1 cellular context compared by ENCODE assay signal in genomic region chr5:27590503-27590902, GRCh38.
TF ChIP-seq lines count a peak whose summit lies in the region.

No MANE protein-coding gene starts in this region.

TF ChIP-seq in WTC11, 78 proteins besides CTCF, POLR2A, EP300 and RAD21 (continued from another document):
- TF ChIP-seq ERG (CRISPR knock-in tag; IDR thresholded peaks at IDR 0.05) (no peak), PRRX2 (CRISPR knock-in tag; IDR thresholded peaks at IDR 0.05) (no peak), ZNF425 (CRISPR knock-in tag; conservative IDR thresholded peaks at IDR 0.05) (no peak), ELF4 (CRISPR knock-in tag; IDR thresholded peaks at IDR 0.05; ENCODE audit: low read depth) (no peak), ZNF532 (CRISPR knock-in tag; IDR thresholded peaks at IDR 0.05; ENCODE audit: borderline replicate concordance) (no peak), PRDM15 (CRISPR knock-in tag; IDR thresholded peaks at IDR 0.05) (no peak), RORB (CRISPR knock-in tag; IDR thresholded peaks at IDR 0.05) (no peak), NFE2L1 (CRISPR knock-in tag; IDR thresholded peaks at IDR 0.05) (no peak)
